1 cellular context compared by ENCODE assay signal in the genomic region with DNA sequence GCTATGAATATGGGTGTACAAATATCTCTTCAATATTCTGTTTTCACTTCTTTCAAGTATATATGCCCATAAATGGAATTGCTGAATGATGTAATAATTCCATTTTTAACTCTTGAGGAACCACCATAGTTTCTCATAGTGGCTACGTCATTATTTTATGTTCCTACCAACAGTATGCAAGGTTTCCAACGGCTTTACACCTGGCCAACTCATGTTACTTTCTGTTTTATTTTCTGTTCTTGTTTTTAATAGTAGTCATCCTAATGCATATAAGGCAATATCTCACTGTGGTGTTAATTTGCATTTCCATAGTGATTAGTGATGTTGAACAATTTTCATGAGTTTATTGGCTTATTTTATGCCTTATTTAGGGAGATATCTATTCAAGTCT.
TF ChIP-seq lines count a peak whose summit lies in the region.

No MANE protein-coding gene starts in this region.

TF ChIP-seq in SK-N-SH treated with all-trans-retinoic acid at 6 μM for 48 hours, 23 proteins besides CTCF, POLR2A, EP300 and RAD21 (continued from another document):
- TF ChIP-seq, protein P1, sequence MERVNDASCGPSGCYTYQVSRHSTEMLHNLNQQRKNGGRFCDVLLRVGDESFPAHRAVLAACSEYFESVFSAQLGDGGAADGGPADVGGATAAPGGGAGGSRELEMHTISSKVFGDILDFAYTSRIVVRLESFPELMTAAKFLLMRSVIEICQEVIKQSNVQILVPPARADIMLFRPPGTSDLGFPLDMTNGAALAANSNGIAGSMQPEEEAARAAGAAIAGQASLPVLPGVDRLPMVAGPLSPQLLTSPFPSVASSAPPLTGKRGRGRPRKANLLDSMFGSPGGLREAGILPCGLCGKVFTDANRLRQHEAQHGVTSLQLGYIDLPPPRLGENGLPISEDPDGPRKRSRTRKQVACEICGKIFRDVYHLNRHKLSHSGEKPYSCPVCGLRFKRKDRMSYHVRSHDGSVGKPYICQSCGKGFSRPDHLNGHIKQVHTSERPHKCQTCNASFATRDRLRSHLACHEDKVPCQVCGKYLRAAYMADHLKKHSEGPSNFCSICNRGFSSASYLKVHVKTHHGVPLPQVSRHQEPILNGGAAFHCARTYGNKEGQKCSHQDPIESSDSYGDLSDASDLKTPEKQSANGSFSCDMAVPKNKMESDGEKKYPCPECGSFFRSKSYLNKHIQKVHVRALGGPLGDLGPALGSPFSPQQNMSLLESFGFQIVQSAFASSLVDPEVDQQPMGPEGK (CRISPR knock-in tag; IDR thresholded peaks at IDR 0.05; ENCODE audit: borderline replicate concordance) = no peak
- no peak for TF ChIP-seq OSR1 (CRISPR knock-in tag; IDR thresholded peaks at IDR 0.05)
- TF ChIP-seq SNAI2 (CRISPR knock-in tag; IDR thresholded peaks at IDR 0.05) = no peak
- no peak for TF ChIP-seq ISL1 (CRISPR knock-in tag; IDR thresholded peaks at IDR 0.05)
- TF ChIP-seq CSDC2 (CRISPR knock-in tag; IDR thresholded peaks at IDR 0.05) = no peak
- no peak for TF ChIP-seq ZC3H10 (CRISPR knock-in tag; IDR thresholded peaks at IDR 0.05)
- TF ChIP-seq, protein P2, sequence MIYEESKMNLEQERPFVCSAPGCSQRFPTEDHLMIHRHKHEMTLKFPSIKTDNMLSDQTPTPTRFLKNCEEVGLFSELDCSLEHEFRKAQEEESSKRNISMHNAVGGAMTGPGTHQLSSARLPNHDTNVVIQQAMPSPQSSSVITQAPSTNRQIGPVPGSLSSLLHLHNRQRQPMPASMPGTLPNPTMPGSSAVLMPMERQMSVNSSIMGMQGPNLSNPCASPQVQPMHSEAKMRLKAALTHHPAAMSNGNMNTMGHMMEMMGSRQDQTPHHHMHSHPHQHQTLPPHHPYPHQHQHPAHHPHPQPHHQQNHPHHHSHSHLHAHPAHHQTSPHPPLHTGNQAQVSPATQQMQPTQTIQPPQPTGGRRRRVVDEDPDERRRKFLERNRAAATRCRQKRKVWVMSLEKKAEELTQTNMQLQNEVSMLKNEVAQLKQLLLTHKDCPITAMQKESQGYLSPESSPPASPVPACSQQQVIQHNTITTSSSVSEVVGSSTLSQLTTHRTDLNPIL (CRISPR knock-in tag; IDR thresholded peaks at IDR 0.05; ENCODE audit: low read depth) = no peak
- TF ChIP-seq RARB (CRISPR knock-in tag; IDR thresholded peaks at IDR 0.05) = no peak
- no peak for TF ChIP-seq PPARA (CRISPR knock-in tag; IDR thresholded peaks at IDR 0.05; ENCODE audit: borderline replicate concordance)
- no peak for TF ChIP-seq ESRRG (CRISPR knock-in tag; IDR thresholded peaks at IDR 0.05)
- TF ChIP-seq ZNF565 (CRISPR knock-in tag; conservative IDR thresholded peaks at IDR 0.05; ENCODE audit: low read depth) = no peak
- no peak for TF ChIP-seq ARNTL (CRISPR knock-in tag; IDR thresholded peaks at IDR 0.05; ENCODE audit: borderline replicate concordance, low read depth)
- TF ChIP-seq TOX (CRISPR knock-in tag; IDR thresholded peaks at IDR 0.05; ENCODE audit: borderline replicate concordance) = no peak
